ENCODE assay signal across 8 cellular contexts in genomic region chr3:111691293-111691909, GRCh38. TPM values are rescaled to one million over a fixed set of nuclear protein-coding genes. Genes with fewer than 3 reads are reported as not detected.
DNase-seq lines count a peak whose midpoint lies in the region; ATAC-seq, FAIRE-seq and TF ChIP-seq lines count a peak whose summit lies in the region.

No MANE protein-coding gene starts in this region.

- H3K4me1 ChIP-seq in A549 = peaks cover 68% of the 10 kb centered on the region

- H3K9me3 ChIP-seq in A549 = no peaks in the 10 kb centered on the region

- H3K27ac ChIP-seq in A549 = peak overlapping the region in 1 of 2 experiments; percentile 57; a peak in 1 of 6 replicates

- peak; percentile 76 to 82 for TF ChIP-seq RAD21 in A549 (conservative IDR thresholded peaks at IDR 0.05 in 1 of 2, IDR thresholded peaks at IDR 0.05 in 1 of 2)

- DNase-seq in A549 (ENCODE audit: low read depth in 1 of 2, low spot score in 1 of 2) (peak; percentile 40 to 59), NCI-H524 treated with DMSO at 0.1 percent for 48 hours (lab: John Stamatoyannopoulos, UW) (peak; percentile 12), cardiac fibroblast (ENCODE audit: low read depth in 2 of 2) (peak; percentile 71 to 76), middle frontal gyrus (ENCODE audit: extremely low spot score, low spot score) (peak; percentile 36), NCI-H128 (lab: John Stamatoyannopoulos, UW; ENCODE audit: unreplicated experiment) (no peak)
- DNase-seq in activated CD4-positive, alpha-beta T cell treated with anti-CD3 and anti-CD28 coated beads for 4 hours = no peak
- DNase-seq in activated T-cell treated with anti-CD3 and anti-CD28 coated beads, Interleukin-2, amount 50 U/mL, for 48 hours = no peak

- POLR2A ChIA-PET in A549 (lab: Yijun Ruan, JAX) = interaction anchor here (0.7 to 1.8 kb wide), 5 partner anchors 14 to 169 kb away, joined by 3 to 8 read pairs (median 5); no protein-coding TSS in a partner anchor

- CTCF ChIA-PET in A549 (lab: Yijun Ruan, JAX) = interaction anchor here (0.5 to 5.5 kb wide), 30 partner anchors 10 to 1823 kb away, joined by 3 to 112 read pairs (median 3); partner anchors contain the start of gene ZBED2

- TF ChIP-seq CTCF in A549 (IDR thresholded peaks at IDR 0.05) = peak; percentile 83
- TF ChIP-seq CTCF in GM12874 (IDR thresholded peaks at IDR 0.05; ENCODE audit: insufficient read depth, low read depth, low read length) = peak; percentile 33; the same call in 1 of the 2 replicates
- TF ChIP-seq CTCF in cardiac fibroblast (IDR thresholded peaks at IDR 0.05; ENCODE audit: low read depth, low read length) = peak; percentile 49

- FAIRE-seq in A549 (lab: Jason Lieb, UNC) = no peak

- H3K4me3 ChIP-seq in A549 = no peak overlapping the region
- H3K4me3 ChIP-seq in cardiac fibroblast (replicated peaks in 1 of 2; ENCODE audit: low read depth in 2 of 2, low read length in 2 of 2) = no peak overlapping the region

- ATAC-seq in A549 = peak; percentile 79 to 84; a peak in 5 of 6 replicates

- peak overlapping the region; percentile 36; the same call in 2 of the 3 replicates for H3K4me2 ChIP-seq in A549

- TF ChIP-seq EP300 in A549 (IDR thresholded peaks at IDR 0.05) = no peak

- WGBS in A549 (ENCODE audit: missing lambda C conversion rate) = 50% methylated on average over 2 of the region's 2 CpGs

- no peak for TF ChIP-seq POLR2A in A549 (IDR thresholded peaks at IDR 0.05; ENCODE audit: low read length)

TF ChIP-seq in A549, 52 proteins besides CTCF, POLR2A, EP300 and RAD21:
- TF ChIP-seq POLR2AphosphoS2 (conservative IDR thresholded peaks at IDR 0.05; ENCODE audit: low read length) (no peak), SMC3 (IDR thresholded peaks at IDR 0.05) (peak; percentile 86)

RNA-seq across cellular contexts. Expression of gene PLCXD2, which starts 16.9 kb away (rescaled TPM):
- 14.3 and 15.2 TPM in 2 replicates for polyA plus RNA-seq in A549 (2011; rRNA removed)
- 7.9 and 9.2 TPM in 2 replicates for polyA plus RNA-seq in A549 (2012; cell fraction: cytosol; rRNA removed)
- polyA plus RNA-seq in A549 (2012; cell fraction: nucleus; rRNA removed) = 3.9 and 5.4 TPM in 2 replicates
- 19.2 to 23.1 TPM (median 19.9 TPM) in 3 replicates for polyA plus RNA-seq in A549 (2017; fragmentation: RNase III; extraction: RNeasy Plus Mini Kit Qiagen cat#74134 plus additional on column Dnase treatment)
- 21.7 and 23.1 TPM in 2 replicates for polyA minus RNA-seq in A549 (2011; rRNA and poly(A)+ RNA removed)

Comparison
In these comparisons a context has a peak if more than half of its experiments do, and no peak if none do; other contexts are left out.
1. DNase-seq: peak in A549 (2 of 2), NCI-H524 treated with DMSO at 0.1 percent for 48 hours (single experiment), cardiac fibroblast (2 of 2) and middle frontal gyrus (single experiment); none in activated CD4-positive, alpha-beta T cell treated with anti-CD3 and anti-CD28 coated beads for 4 hours (0 of 2), NCI-H128 (single experiment) and activated T-cell treated with anti-CD3 and anti-CD28 coated beads, Interleukin-2, amount 50 U/mL, for 48 hours (0 of 2).
2. CTCF ChIP-seq: peak in every context shown above with its lines; median percentile 83 in A549; 49 in cardiac fibroblast; 33 in GM12874.